In genomic region chr19:55680339-55681130, GRCh38 we compare ENCODE assay signal across 2 cellular contexts.
TF ChIP-seq lines count a peak whose summit lies in the region.

No MANE protein-coding gene starts in this region.

TF ChIP-seq in HepG2, 621 proteins besides CTCF, POLR2A, EP300 and RAD21:
- peak; percentile 39; the same call in 1 of the 2 replicates for TF ChIP-seq ZBTB38 (CRISPR knock-in tag; IDR thresholded peaks at IDR 0.05)
- peak; percentile 28; the same call in 1 of the 2 replicates for TF ChIP-seq ZNF687 (CRISPR knock-in tag; IDR thresholded peaks at IDR 0.05)
- TF ChIP-seq ZNF124 (CRISPR knock-in tag; IDR thresholded peaks at IDR 0.05) = no peak
- TF ChIP-seq AGO2 (optimal IDR thresholded peaks at IDR 0.05; ENCODE audit: low read depth, low read length) = peak; percentile 19

TF ChIP-seq in GM23338, 12 proteins besides CTCF, POLR2A, EP300 and RAD21:
- no peak for TF ChIP-seq STAT1 (IDR thresholded peaks at IDR 0.05; ENCODE audit: unreplicated experiment)
- no peak for TF ChIP-seq ZNF462 (CRISPR knock-in tag; IDR thresholded peaks at IDR 0.05)
- TF ChIP-seq POLR2AphosphoS5 (IDR thresholded peaks at IDR 0.05; ENCODE audit: low read depth) = no peak
- no peak for TF ChIP-seq EZH2 (IDR thresholded peaks at IDR 0.05; ENCODE audit: low read depth, unreplicated experiment)
- no peak for TF ChIP-seq NANOG (IDR thresholded peaks at IDR 0.05; ENCODE audit: borderline replicate concordance)
